21 cellular contexts compared by ENCODE assay signal in genomic region chr14:59847711-59848110, GRCh38. TPM values are rescaled to one million over a fixed set of nuclear protein-coding genes. Genes with fewer than 3 reads are reported as not detected.
DNase-seq lines count a peak whose midpoint lies in the region; ATAC-seq, FAIRE-seq and TF ChIP-seq lines count a peak whose summit lies in the region.
"Had no signal": no experiment of that assay in that cellular context is flagged by ENCODE, and none has a peak within 500 bp of the region (broad histone marks: within the 10 kb centered on the region; RNA-seq: fewer than 3 reads in every experiment).

No MANE protein-coding gene starts in this region.

- H3K9me3 Mint-ChIP-seq in activated CD4-positive, alpha-beta T cell treated with anti-CD3 and anti-CD28 coated beads, Interleukin-2, amount 10 ng/mL, durations not matched to agents 24 days and 14 days = no peaks in the 10 kb centered on the region

- intact Hi-C loops in activated CD4-positive, alpha-beta T cell treated with anti-CD3 and anti-CD28 coated beads, Interleukin-2, amount 10 ng/mL, durations not matched to agents 24 days and 14 days (cut with micrococcal nuclease) = no loop called here
- intact Hi-C loops in upper lobe of right lung (cut with DNase I) = no loop called here

- WGBS in tibial nerve, 2 donors = 34 to 39% methylated on average over 3 of the region's 3 CpGs

- H3K4me3 ChIP-seq in upper lobe of right lung (no peak overlapping the region), tibial nerve (no peak overlapping the region)
- H3K4me3 ChIP-seq: MG63, Peyer's patch had no signal

- H3K27me3 ChIP-seq in upper lobe of right lung = no peaks in the 10 kb centered on the region
- H3K27me3 ChIP-seq in tibial nerve = no peaks in the 10 kb centered on the region
- H3K27me3 ChIP-seq: BE2C, MG63, Peyer's patch had no signal

- peak; percentile 60 for FAIRE-seq in HTR-8/SVneo (lab: Jason Lieb, UNC)
- FAIRE-seq: H54 had no signal

- TF ChIP-seq POLR2A in tibial nerve (IDR thresholded peaks at IDR 0.05) = no peak

- no peaks in the 10 kb centered on the region for H3K9me3 ChIP-seq in upper lobe of right lung
- H3K9me3 ChIP-seq in tibial nerve = no peaks in the 10 kb centered on the region
- H3K9me3 ChIP-seq: BE2C, MG63, Peyer's patch had no signal

- no peaks in the 10 kb centered on the region for H3K4me1 Mint-ChIP-seq in activated CD4-positive, alpha-beta T cell treated with anti-CD3 and anti-CD28 coated beads, Interleukin-2, amount 10 ng/mL, durations not matched to agents 24 days and 14 days

- H3K4me1 ChIP-seq in upper lobe of right lung (no peaks in the 10 kb centered on the region), tibial nerve (no peaks in the 10 kb centered on the region)
- H3K4me1 ChIP-seq: BE2C, Peyer's patch had no signal

- no peaks in the 10 kb centered on the region for H3K36me3 Mint-ChIP-seq in activated CD4-positive, alpha-beta T cell treated with anti-CD3 and anti-CD28 coated beads, Interleukin-2, amount 10 ng/mL, durations not matched to agents 24 days and 14 days (ENCODE audit: low read depth)

- no peak for ATAC-seq in upper lobe of right lung
- no peak for ATAC-seq in SK-N-SH treated with all-trans-retinoic acid at 6 μM for 48 hours

- peak; percentile 25 for DNase-seq in activated CD4-positive, alpha-beta T cell treated with anti-CD3 and anti-CD28 coated beads, Interleukin-2, amount 10 ng/mL, durations not matched to agents 24 days and 14 days
- no peak for DNase-seq in activated CD4-positive, alpha-beta T cell treated with anti-CD3 and anti-CD28 coated beads, Interleukin-2, amount 50 U/mL, for 4 hours
- no peak for DNase-seq in HTR-8/SVneo (ENCODE audit: insufficient read length, low spot score)
- DNase-seq in cerebellar nuclear complex (lab: John Stamatoyannopoulos, UW) = peak; percentile 30 to 52
- DNase-seq in upper lobe of right lung = no peak
- no peak for DNase-seq in tibial nerve (ENCODE audit: low spot score in 2 of 2)
- DNase-seq: BE2C, Calu3, KBM-7, MG63, NCI-H1417, NCI-H1694 treated with DMSO at 0.1 percent for 48 hours, NCI-H446, NCI-H526, OCI-M1, Peyer's patch, SHP77 treated with DMSO at 0.1 percent for 48 hours had no signal

- TF ChIP-seq CTCF in upper lobe of right lung (IDR thresholded peaks at IDR 0.05) = no peak
- TF ChIP-seq CTCF in tibial nerve (IDR thresholded peaks at IDR 0.05) = no peak

- H3K27me3 Mint-ChIP-seq in activated CD4-positive, alpha-beta T cell treated with anti-CD3 and anti-CD28 coated beads, Interleukin-2, amount 10 ng/mL, durations not matched to agents 24 days and 14 days = no peaks in the 10 kb centered on the region

- H3K27ac ChIP-seq in upper lobe of right lung (no peak overlapping the region), tibial nerve (no peak overlapping the region)
- H3K27ac ChIP-seq: Peyer's patch had no signal

- no peak overlapping the region for H3K4me3 Mint-ChIP-seq in activated CD4-positive, alpha-beta T cell treated with anti-CD3 and anti-CD28 coated beads, Interleukin-2, amount 10 ng/mL, durations not matched to agents 24 days and 14 days

- H3K36me3 ChIP-seq in upper lobe of right lung (no peaks in the 10 kb centered on the region), tibial nerve (no peaks in the 10 kb centered on the region)
- H3K36me3 ChIP-seq: BE2C, MG63, Peyer's patch had no signal

- H3K27ac Mint-ChIP-seq in activated CD4-positive, alpha-beta T cell treated with anti-CD3 and anti-CD28 coated beads, Interleukin-2, amount 10 ng/mL, durations not matched to agents 24 days and 14 days = no peak overlapping the region

- no peak for TF ChIP-seq EP300 in tibial nerve (IDR thresholded peaks at IDR 0.05)

TF ChIP-seq in SK-N-SH treated with all-trans-retinoic acid at 6 μM for 48 hours, 23 proteins besides CTCF, POLR2A, EP300 and RAD21:
- TF ChIP-seq OSR1 (CRISPR knock-in tag; IDR thresholded peaks at IDR 0.05) (no peak), BACH2 (CRISPR knock-in tag; IDR thresholded peaks at IDR 0.05; ENCODE audit: borderline replicate concordance) (no peak), TCF4 (CRISPR knock-in tag; IDR thresholded peaks at IDR 0.05; ENCODE audit: borderline replicate concordance) (no peak), ISL1 (CRISPR knock-in tag; IDR thresholded peaks at IDR 0.05) (no peak), GLIS3 (CRISPR knock-in tag; IDR thresholded peaks at IDR 0.05) (no peak), ZFP3 (CRISPR knock-in tag; IDR thresholded peaks at IDR 0.05) (no peak)
- TF ChIP-seq, protein P1, sequence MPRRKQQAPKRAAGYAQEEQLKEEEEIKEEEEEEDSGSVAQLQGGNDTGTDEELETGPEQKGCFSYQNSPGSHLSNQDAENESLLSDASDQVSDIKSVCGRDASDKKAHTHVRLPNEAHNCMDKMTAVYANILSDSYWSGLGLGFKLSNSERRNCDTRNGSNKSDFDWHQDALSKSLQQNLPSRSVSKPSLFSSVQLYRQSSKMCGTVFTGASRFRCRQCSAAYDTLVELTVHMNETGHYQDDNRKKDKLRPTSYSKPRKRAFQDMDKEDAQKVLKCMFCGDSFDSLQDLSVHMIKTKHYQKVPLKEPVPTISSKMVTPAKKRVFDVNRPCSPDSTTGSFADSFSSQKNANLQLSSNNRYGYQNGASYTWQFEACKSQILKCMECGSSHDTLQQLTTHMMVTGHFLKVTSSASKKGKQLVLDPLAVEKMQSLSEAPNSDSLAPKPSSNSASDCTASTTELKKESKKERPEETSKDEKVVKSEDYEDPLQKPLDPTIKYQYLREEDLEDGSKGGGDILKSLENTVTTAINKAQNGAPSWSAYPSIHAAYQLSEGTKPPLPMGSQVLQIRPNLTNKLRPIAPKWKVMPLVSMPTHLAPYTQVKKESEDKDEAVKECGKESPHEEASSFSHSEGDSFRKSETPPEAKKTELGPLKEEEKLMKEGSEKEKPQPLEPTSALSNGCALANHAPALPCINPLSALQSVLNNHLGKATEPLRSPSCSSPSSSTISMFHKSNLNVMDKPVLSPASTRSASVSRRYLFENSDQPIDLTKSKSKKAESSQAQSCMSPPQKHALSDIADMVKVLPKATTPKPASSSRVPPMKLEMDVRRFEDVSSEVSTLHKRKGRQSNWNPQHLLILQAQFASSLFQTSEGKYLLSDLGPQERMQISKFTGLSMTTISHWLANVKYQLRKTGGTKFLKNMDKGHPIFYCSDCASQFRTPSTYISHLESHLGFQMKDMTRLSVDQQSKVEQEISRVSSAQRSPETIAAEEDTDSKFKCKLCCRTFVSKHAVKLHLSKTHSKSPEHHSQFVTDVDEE (CRISPR knock-in tag; IDR thresholded peaks at IDR 0.05) = no peak

RNA-seq across cellular contexts. Expression of gene RTN1, which starts 22.9 kb away (rescaled TPM):
- total RNA-seq in activated CD4-positive, alpha-beta T cell treated with anti-CD3 and anti-CD28 coated beads, Interleukin-2, amount 10 ng/mL, durations not matched to agents 24 days and 14 days = not detected in 2 replicates
- total RNA-seq in upper lobe of right lung = 9.6 TPM
- total RNA-seq in tibial nerve = 10 to 100 TPM in 3 of 4 donors, 1 to 10 TPM in 1; 7.5 to 20.7 (median 14.6) TPM
- total RNA-seq: Calu3; HT-29; T-helper 1 cell treated with Interleukin-12 subunit alpha and Interleukin-12 subunit beta and Interleukin-4 antibody, amounts not matched to agents 30 ng/mL and 1 ng/mL, for 36 hours had no signal

Comparison
In these comparisons a context has a peak if more than half of its experiments do, and no peak if none do; other contexts are left out.
1. DNase-seq: peak in activated CD4-positive, alpha-beta T cell treated with anti-CD3 and anti-CD28 coated beads, Interleukin-2, amount 10 ng/mL, durations not matched to agents 24 days and 14 days (single experiment) and cerebellar nuclear complex (2 of 2); none in activated CD4-positive, alpha-beta T cell treated with anti-CD3 and anti-CD28 coated beads, Interleukin-2, amount 50 U/mL, for 4 hours (0 of 2), HTR-8/SVneo (single experiment), upper lobe of right lung (single experiment) and tibial nerve (0 of 2).